ENCODE assay signal across 9 cellular contexts in the genomic region with DNA sequence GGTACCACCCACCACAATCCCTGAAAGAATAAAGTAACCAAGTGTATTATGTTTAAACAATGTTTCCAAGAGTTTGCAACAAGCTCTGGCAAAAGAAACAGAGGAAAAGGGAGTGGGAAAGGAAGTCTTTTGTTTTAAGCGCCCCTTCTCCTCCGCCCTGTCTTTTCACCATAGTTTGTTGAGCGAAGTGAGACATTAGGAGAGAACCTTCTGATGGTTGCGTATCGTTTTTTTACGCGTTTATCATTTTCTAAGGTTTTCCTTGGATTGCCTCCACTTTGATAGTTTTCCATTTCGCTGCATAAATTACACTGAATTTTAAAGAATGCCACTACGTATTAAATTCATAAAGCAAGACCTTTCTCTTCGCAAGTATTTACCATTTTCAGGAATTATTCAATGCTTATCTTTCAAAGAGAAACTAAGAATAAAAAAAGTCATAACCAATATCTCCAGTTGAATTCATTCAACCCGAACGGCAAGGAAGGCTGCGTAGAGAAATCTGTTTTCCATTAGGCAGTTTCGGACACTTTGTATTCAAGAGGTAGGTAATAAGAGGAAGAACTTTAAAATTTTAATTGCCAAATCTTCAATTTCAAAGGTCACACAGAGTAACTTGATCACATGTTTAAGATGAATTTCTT. TPM values are rescaled to one million over a fixed set of nuclear protein-coding genes. Genes with fewer than 3 reads are reported as not detected.
A peak's percentile ranks its signal among the peaks of the same experiment; 100 is the strongest.
DNase-seq lines count a peak whose midpoint lies in the region; ATAC-seq, FAIRE-seq and TF ChIP-seq lines count a peak whose summit lies in the region.
"Had no signal": no experiment of that assay in that cellular context is flagged by ENCODE, and none has a peak within 500 bp of the region (broad histone marks: within the 10 kb centered on the region; RNA-seq: fewer than 3 reads in every experiment).

No MANE protein-coding gene starts in this region.

- FAIRE-seq in A549 (lab: Jason Lieb, UNC): no peak
- no peak for FAIRE-seq in RCC 7860 (lab: Jason Lieb, UNC)

- peak overlapping the region; percentile 92 for H3K4me2 ChIP-seq in A549

- CTCF ChIA-PET in A549 (lab: Yijun Ruan, JAX): no interaction called here

- no peak for TF ChIP-seq RAD21 in A549 (conservative IDR thresholded peaks at IDR 0.05 in 1 of 2, IDR thresholded peaks at IDR 0.05 in 1 of 2)

- ATAC-seq in A549 (no peak), HG03045 (IDR thresholded peaks at IDR 0.05; ENCODE audit: unreplicated experiment) (no peak)

- TF ChIP-seq CTCF in A549 (IDR thresholded peaks at IDR 0.05) (no peak), brain microvascular endothelial cell (IDR thresholded peaks at IDR 0.05; ENCODE audit: low read depth, low read length, missing control alignments) (no peak), BE2C (IDR thresholded peaks at IDR 0.05; ENCODE audit: low read depth, low read length) (no peak)

- POLR2A ChIA-PET in A549 (lab: Yijun Ruan, JAX): no interaction called here

- H3K9me3 ChIP-seq in A549 (no peaks in the 10 kb centered on the region), HAP-1 (no peaks in the 10 kb centered on the region), muscle layer of duodenum (ENCODE audit: control insufficient read depth in 1 of 2, low read length in 2 of 2) (no peaks in the 10 kb centered on the region), BE2C (no peaks in the 10 kb centered on the region)

- in situ Hi-C loops in HAP-1 (cut with MboI; ENCODE audit: low sequenced_read_pairs): no loop called here
- in situ Hi-C loops in brain microvascular endothelial cell (cut with HindIII; ENCODE audit: low pct_ligation_motif_present, low sequenced_read_pairs): no loop called here

- H3K27me3 ChIP-seq in HAP-1 (ENCODE audit: low read depth) (peaks cover 7% of the 10 kb centered on the region; the same call in 1 of the 2 replicates), brain microvascular endothelial cell (replicated peaks) (peaks cover 2% of the 10 kb centered on the region), muscle layer of duodenum (ENCODE audit: low read depth, low read length) (peaks cover 17% of the 10 kb centered on the region), BE2C (peaks cover 60% of the 10 kb centered on the region)

- no peak overlapping the region for H3K27ac ChIP-seq in A549
- no peak overlapping the region for H3K27ac ChIP-seq in brain microvascular endothelial cell
- H3K27ac ChIP-seq in muscle layer of duodenum (ENCODE audit: low read length): peak overlapping the region; percentile 67
- H3K27ac ChIP-seq: foreskin keratinocyte had no signal

- H3K36me3 ChIP-seq in HAP-1 (replicated peaks) (no peaks in the 10 kb centered on the region), brain microvascular endothelial cell (replicated peaks) (no peaks in the 10 kb centered on the region), muscle layer of duodenum (ENCODE audit: control insufficient read depth in 1 of 2, insufficient read depth in 2 of 2, low read length in 2 of 2) (no peaks in the 10 kb centered on the region), BE2C (no peaks in the 10 kb centered on the region)

- DNase-seq in A549 (ENCODE audit: low read depth in 1 of 2, low spot score in 1 of 2) (no peak), HAP-1 (ENCODE audit: low spot score in 2 of 2) (no peak), brain microvascular endothelial cell (no peak), KG1 (lab: John Stamatoyannopoulos, UW) (no peak), BE2C (no peak), RCC 7860 (ENCODE audit: low spot score) (no peak)

- H3K4me1 ChIP-seq in A549 (peaks cover 3% of the 10 kb centered on the region; the same call in 1 of the 3 replicates), HAP-1 (peaks cover 5% of the 10 kb centered on the region), muscle layer of duodenum (ENCODE audit: control insufficient read depth in 1 of 2, insufficient read depth in 2 of 2, low read length in 2 of 2) (peaks cover 4 to 27% of the 10 kb centered on the region in 2 donors), BE2C (no peaks in the 10 kb centered on the region)
- H3K4me1 ChIP-seq: foreskin keratinocyte had no signal

- no peak for TF ChIP-seq EP300 in A549 (IDR thresholded peaks at IDR 0.05)

- no peak for TF ChIP-seq POLR2A in A549 (IDR thresholded peaks at IDR 0.05; ENCODE audit: low read length)

- 30% methylated on average over 14 of the region's 14 CpGs for WGBS in A549 (ENCODE audit: missing lambda C conversion rate)

- H3K4me3 ChIP-seq in A549 (peak overlapping the region; percentile 48), HAP-1 (peak overlapping the region; percentile 59), brain microvascular endothelial cell (ENCODE audit: low read depth, low read length) (peak overlapping the region; percentile 58), muscle layer of duodenum (ENCODE audit: low read depth in 1 of 2, low read length in 2 of 2) (peak overlapping the region; percentile 70 to 97), BE2C (ENCODE audit: low read depth, low read length) (no peak overlapping the region)

TF ChIP-seq in A549, 52 proteins besides CTCF, POLR2A, EP300 and RAD21:
- TF ChIP-seq, protein P1, sequence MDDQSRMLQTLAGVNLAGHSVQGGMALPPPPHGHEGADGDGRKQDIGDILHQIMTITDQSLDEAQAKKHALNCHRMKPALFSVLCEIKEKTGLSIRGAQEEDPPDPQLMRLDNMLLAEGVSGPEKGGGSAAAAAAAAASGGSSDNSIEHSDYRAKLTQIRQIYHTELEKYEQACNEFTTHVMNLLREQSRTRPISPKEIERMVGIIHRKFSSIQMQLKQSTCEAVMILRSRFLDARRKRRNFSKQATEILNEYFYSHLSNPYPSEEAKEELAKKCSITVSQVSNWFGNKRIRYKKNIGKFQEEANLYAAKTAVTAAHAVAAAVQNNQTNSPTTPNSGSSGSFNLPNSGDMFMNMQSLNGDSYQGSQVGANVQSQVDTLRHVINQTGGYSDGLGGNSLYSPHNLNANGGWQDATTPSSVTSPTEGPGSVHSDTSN (IDR thresholded peaks at IDR 0.05): no peak
- TF ChIP-seq CHD4 (IDR thresholded peaks at IDR 0.05; ENCODE audit: borderline replicate concordance): no peak
- no peak for TF ChIP-seq GATA3 (IDR thresholded peaks at IDR 0.05; ENCODE audit: borderline replicate concordance)
- TF ChIP-seq TP53 (CRISPR knock-in tag; IDR thresholded peaks at IDR 0.05): no peak
- TF ChIP-seq ZC3H11A (IDR thresholded peaks at IDR 0.05): no peak
- no peak for TF ChIP-seq BHLHE40 (IDR thresholded peaks at IDR 0.05; ENCODE audit: low read depth, low read length)
- TF ChIP-seq, protein P2, sequence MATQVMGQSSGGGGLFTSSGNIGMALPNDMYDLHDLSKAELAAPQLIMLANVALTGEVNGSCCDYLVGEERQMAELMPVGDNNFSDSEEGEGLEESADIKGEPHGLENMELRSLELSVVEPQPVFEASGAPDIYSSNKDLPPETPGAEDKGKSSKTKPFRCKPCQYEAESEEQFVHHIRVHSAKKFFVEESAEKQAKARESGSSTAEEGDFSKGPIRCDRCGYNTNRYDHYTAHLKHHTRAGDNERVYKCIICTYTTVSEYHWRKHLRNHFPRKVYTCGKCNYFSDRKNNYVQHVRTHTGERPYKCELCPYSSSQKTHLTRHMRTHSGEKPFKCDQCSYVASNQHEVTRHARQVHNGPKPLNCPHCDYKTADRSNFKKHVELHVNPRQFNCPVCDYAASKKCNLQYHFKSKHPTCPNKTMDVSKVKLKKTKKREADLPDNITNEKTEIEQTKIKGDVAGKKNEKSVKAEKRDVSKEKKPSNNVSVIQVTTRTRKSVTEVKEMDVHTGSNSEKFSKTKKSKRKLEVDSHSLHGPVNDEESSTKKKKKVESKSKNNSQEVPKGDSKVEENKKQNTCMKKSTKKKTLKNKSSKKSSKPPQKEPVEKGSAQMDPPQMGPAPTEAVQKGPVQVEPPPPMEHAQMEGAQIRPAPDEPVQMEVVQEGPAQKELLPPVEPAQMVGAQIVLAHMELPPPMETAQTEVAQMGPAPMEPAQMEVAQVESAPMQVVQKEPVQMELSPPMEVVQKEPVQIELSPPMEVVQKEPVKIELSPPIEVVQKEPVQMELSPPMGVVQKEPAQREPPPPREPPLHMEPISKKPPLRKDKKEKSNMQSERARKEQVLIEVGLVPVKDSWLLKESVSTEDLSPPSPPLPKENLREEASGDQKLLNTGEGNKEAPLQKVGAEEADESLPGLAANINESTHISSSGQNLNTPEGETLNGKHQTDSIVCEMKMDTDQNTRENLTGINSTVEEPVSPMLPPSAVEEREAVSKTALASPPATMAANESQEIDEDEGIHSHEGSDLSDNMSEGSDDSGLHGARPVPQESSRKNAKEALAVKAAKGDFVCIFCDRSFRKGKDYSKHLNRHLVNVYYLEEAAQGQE (IDR thresholded peaks at IDR 0.05): no peak
- no peak for TF ChIP-seq ATOH8 (CRISPR knock-in tag; IDR thresholded peaks at IDR 0.05; ENCODE audit: low read depth)
- TF ChIP-seq MAZ (IDR thresholded peaks at IDR 0.05; ENCODE audit: borderline replicate concordance, low read depth, low read length): no peak
- no peak for TF ChIP-seq PHF8 (IDR thresholded peaks at IDR 0.05; ENCODE audit: borderline replicate concordance, low read depth)
- no peak for TF ChIP-seq SREBF2 (IDR thresholded peaks at IDR 0.05)
- TF ChIP-seq KDM1A (IDR thresholded peaks at IDR 0.05; ENCODE audit: low read depth): no peak
- no peak for TF ChIP-seq ZNF302 (CRISPR knock-in tag; IDR thresholded peaks at IDR 0.05)
- TF ChIP-seq HDAC2 (IDR thresholded peaks at IDR 0.05): no peak

RNA-seq across cellular contexts. Expression of gene EPHA7, which starts 0.9 kb away (rescaled TPM):
- polyA plus RNA-seq in A549 (2011; rRNA removed) (0.56 and 0.67 TPM in 2 replicates), A549 (2017; fragmentation: RNase III; extraction: RNeasy Plus Mini Kit Qiagen cat#74134 plus additional on column Dnase treatment) (0.29 to 0.45 TPM (median 0.30 TPM) in 3 replicates)
- 0.07 and 0.09 TPM in 2 replicates for polyA plus RNA-seq in A549 (2012; cell fraction: cytosol; rRNA removed)
- 0.04 and 0.09 TPM in 2 replicates for polyA plus RNA-seq in A549 (2012; cell fraction: nucleus; rRNA removed)
- 0.44 and 0.62 TPM in 2 replicates for polyA minus RNA-seq in A549 (2011; rRNA and poly(A)+ RNA removed)
- 0.09 TPM for polyA plus RNA-seq in BE2C (2012; ENCODE audit: insufficient read depth, insufficient read length, low read depth)
- polyA plus RNA-seq: foreskin keratinocyte had no signal
